9 cellular contexts compared by ENCODE assay signal in genomic region chr14:75249251-75249957, GRCh38. TPM values are rescaled to one million over a fixed set of nuclear protein-coding genes. Genes with fewer than 3 reads are reported as not detected.
DNase-seq lines count a peak whose midpoint lies in the region; ATAC-seq, FAIRE-seq and TF ChIP-seq lines count a peak whose summit lies in the region.
"Had no signal": no experiment of that assay in that cellular context is flagged by ENCODE, and none has a peak within 500 bp of the region (broad histone marks: within the 10 kb centered on the region; RNA-seq: fewer than 3 reads in every experiment).

No MANE protein-coding gene starts in this region.

- peaks cover 0 to 2% (median 1%) of the 10 kb centered on the region in 3 donors for H3K27me3 Mint-ChIP-seq in CD14-positive monocyte (ENCODE audit: low read depth in 3 of 3)

- DNase-seq in NCI-H345 (lab: John Stamatoyannopoulos, UW) (peak; percentile 83), mucosa of gallbladder (ENCODE audit: low spot score) (peak; percentile 42), stomach (peak; percentile 59), RCC 7860 (ENCODE audit: low spot score) (no peak), CD14-positive monocyte (ENCODE audit: low spot score) (no peak)
- peak; percentile 86 for DNase-seq in activated CD8-positive, alpha-beta memory T cell treated with anti-CD3 and anti-CD28 coated beads, Interleukin-2, amount 50 U/mL, for 48 hours

- no peaks in the 10 kb centered on the region for H3K27me3 ChIP-seq in stomach

- peak overlapping the region in 3 of 5 donors; percentile 16 to 41 (median 23) for H3K27ac ChIP-seq in stomach

- TF ChIP-seq CTCF in stomach (IDR thresholded peaks at IDR 0.05), result no peak
- no peak for TF ChIP-seq CTCF in CD14-positive monocyte (IDR thresholded peaks at IDR 0.05)

- no peak overlapping the region for H3K4me3 Mint-ChIP-seq in CD14-positive monocyte

- H3K27ac Mint-ChIP-seq in CD14-positive monocyte, result peak overlapping the region in 1 of 7 donors; percentile 22

- H3K36me3 ChIP-seq in stomach, result no peaks in the 10 kb centered on the region

- peak; percentile 89 for ATAC-seq in GM18909 (IDR thresholded peaks at IDR 0.05; ENCODE audit: poor library complexity, unreplicated experiment)
- ATAC-seq in HG02938 (IDR thresholded peaks at IDR 0.05; ENCODE audit: unreplicated experiment), result peak; percentile 85

- H3K36me3 Mint-ChIP-seq in CD14-positive monocyte, result no peaks in the 10 kb centered on the region

- H3K9me3 Mint-ChIP-seq in CD14-positive monocyte, result peaks cover 0 to 2% (median 0%) of the 10 kb centered on the region in 7 donors

- peaks cover 29% of the 10 kb centered on the region for H3K4me1 Mint-ChIP-seq in CD14-positive monocyte

- no peak for FAIRE-seq in RCC 7860 (lab: Jason Lieb, UNC)
- FAIRE-seq: TTC549 had no signal

- H3K4me1 ChIP-seq in stomach, result peaks cover 7 to 31% (median 15%) of the 10 kb centered on the region in 4 donors

- no peak for TF ChIP-seq POLR2A in stomach (IDR thresholded peaks at IDR 0.05)

- TF ChIP-seq EP300 in stomach (IDR thresholded peaks at IDR 0.05), result no peak

- WGBS in stomach, 5 donors, result 31 to 50% (median 38%) methylated on average over 10 of the region's 10 CpGs

- no peak overlapping the region for H3K4me3 ChIP-seq in stomach

- intact Hi-C loops in stomach (cut with DNase I; ENCODE audit: low total_unique reads) (no loop called here), CD14-positive monocyte (cut with micrococcal nuclease) (loop anchor here in 1 of 2 donors (5.0 kb wide), 1 partner anchor 42 kb away; no protein-coding TSS in a partner anchor)

- no peaks in the 10 kb centered on the region for H3K9me3 ChIP-seq in stomach

RNA-seq across cellular contexts. Expression of gene FOS, which starts 29.2 kb away (rescaled TPM):
- 165 TPM for total RNA-seq in mucosa of gallbladder
- 1,000 to 10,000 TPM in 1 of 5 donors, 100 to 1,000 TPM in 4; 134 to 1,274 (median 649) TPM for total RNA-seq in stomach
- polyA plus RNA-seq in stomach, result 10 to 100 TPM; 62.2 to 82.0 (median 77.1) TPM
- 1,000 to 10,000 TPM; 4,403 to 4,841 TPM for polyA plus RNA-seq in CD14-positive monocyte

Comparison
In these comparisons a context has a peak if more than half of its experiments do, and no peak if none do; other contexts are left out.
1. DNase-seq: peak in NCI-H345 (single experiment), activated CD8-positive, alpha-beta memory T cell treated with anti-CD3 and anti-CD28 coated beads, Interleukin-2, amount 50 U/mL, for 48 hours (single experiment), mucosa of gallbladder (single experiment) and stomach (single experiment); none in RCC 7860 (single experiment) and CD14-positive monocyte (single experiment).